ENCODE assay signal across 1 cellular context in genomic region chr6:132751306-132751705, GRCh38.
TF ChIP-seq lines count a peak whose summit lies in the region.

No MANE protein-coding gene starts in this region.

TF ChIP-seq in GM12878, 131 proteins besides CTCF, POLR2A, EP300 and RAD21 (continued from another document):
- TF ChIP-seq CEBPZ (IDR thresholded peaks at IDR 0.05; ENCODE audit: low read depth, low read length), result no peak
- no peak for TF ChIP-seq MEF2B (IDR thresholded peaks at IDR 0.05; ENCODE audit: partially characterized antibody, poor library complexity, severe bottlenecking)
- TF ChIP-seq CHD4 (IDR thresholded peaks at IDR 0.05), result no peak
- no peak for TF ChIP-seq BACH1 (IDR thresholded peaks at IDR 0.05; ENCODE audit: borderline replicate concordance)
- TF ChIP-seq BHLHE40 (IDR thresholded peaks at IDR 0.05; ENCODE audit: borderline replicate concordance in 1 of 2, low read depth in 2 of 2, low read length in 1 of 2), result peak; percentile 38 to 65; a peak in 3 of 4 replicates
- TF ChIP-seq SMAD5 (IDR thresholded peaks at IDR 0.05; ENCODE audit: low read depth), result no peak
- TF ChIP-seq RELB (IDR thresholded peaks at IDR 0.05; ENCODE audit: low read depth), result no peak
- TF ChIP-seq YY1 (IDR thresholded peaks at IDR 0.05; ENCODE audit: low read depth, low read length), result no peak
- TF ChIP-seq IKZF1 (conservative IDR thresholded peaks at IDR 0.05), result peak; percentile 68
- no peak for TF ChIP-seq CHD2 (IDR thresholded peaks at IDR 0.05; ENCODE audit: borderline replicate concordance, low read depth, low read length)
- TF ChIP-seq YBX1 (IDR thresholded peaks at IDR 0.05), result no peak
- TF ChIP-seq BCL11A (IDR thresholded peaks at IDR 0.05; ENCODE audit: low read depth, low read length), result 0 out of 2 replicates have a peak, but pooled peaks have one; percentile 23
- no peak for TF ChIP-seq TCF12 (IDR thresholded peaks at IDR 0.05; ENCODE audit: low read depth, low read length)
- TF ChIP-seq RAD51 (IDR thresholded peaks at IDR 0.05), result peak; percentile 85
- no peak for TF ChIP-seq NFYA (IDR thresholded peaks at IDR 0.05; ENCODE audit: borderline replicate concordance, low read depth, low read length)
- TF ChIP-seq NFIC (IDR thresholded peaks at IDR 0.05; ENCODE audit: low read depth, low read length), result peak; percentile 42
- TF ChIP-seq GABPA (IDR thresholded peaks at IDR 0.05; ENCODE audit: low read depth), result no peak
- TF ChIP-seq ZBTB40 (IDR thresholded peaks at IDR 0.05; ENCODE audit: borderline replicate concordance), result no peak
- TF ChIP-seq E2F8 (IDR thresholded peaks at IDR 0.05; ENCODE audit: low read depth, partially characterized antibody), result no peak
- TF ChIP-seq SIN3A (IDR thresholded peaks at IDR 0.05; ENCODE audit: low read depth, low read length), result no peak
- TF ChIP-seq IKZF2 (IDR thresholded peaks at IDR 0.05), result peak in 1 of 2 experiments; percentile 9; a peak in 1 of 4 replicates
- no peak for TF ChIP-seq PRDM15 (CRISPR knock-in tag; IDR thresholded peaks at IDR 0.05)
- TF ChIP-seq POLR2AphosphoS2 (IDR thresholded peaks at IDR 0.05; ENCODE audit: low read depth, low read length), result no peak
- no peak for TF ChIP-seq USF1 (IDR thresholded peaks at IDR 0.05; ENCODE audit: borderline replicate concordance, extremely low read length, insufficient read depth, low read depth, low read length)
- TF ChIP-seq E2F4 (IDR thresholded peaks at IDR 0.05; ENCODE audit: low read depth, low read length), result no peak
- no peak for TF ChIP-seq CBX5 (IDR thresholded peaks at IDR 0.05; ENCODE audit: low read depth)
- peak; percentile 24; the same call in 1 of the 2 replicates for TF ChIP-seq USF2 (IDR thresholded peaks at IDR 0.05; ENCODE audit: borderline replicate concordance, low read depth, low read length)
- no peak for TF ChIP-seq SREBF1 (IDR thresholded peaks at IDR 0.05; ENCODE audit: low read length)
- TF ChIP-seq MEF2A (IDR thresholded peaks at IDR 0.05; ENCODE audit: insufficient read depth, low read depth, low read length), result no peak
- no peak for TF ChIP-seq NR2C2 (IDR thresholded peaks at IDR 0.05; ENCODE audit: borderline replicate concordance, control insufficient read depth, insufficient read length, low read depth)
- TF ChIP-seq SIX5 (IDR thresholded peaks at IDR 0.05; ENCODE audit: low read depth, low read length, severe bottlenecking), result no peak
